Comparison of ENCODE assay signal across 18 cellular contexts in genomic region chr7:472640-472957, GRCh38. TPM values are rescaled to one million over a fixed set of nuclear protein-coding genes. Genes with fewer than 3 reads are reported as not detected.
DNase-seq lines count a peak whose midpoint lies in the region; ATAC-seq and TF ChIP-seq lines count a peak whose summit lies in the region.
"Had no signal": no experiment of that assay in that cellular context is flagged by ENCODE, and none has a peak within 500 bp of the region (broad histone marks: within the 10 kb centered on the region; RNA-seq: fewer than 3 reads in every experiment).

No MANE protein-coding gene starts in this region.

- DNase-seq in CD8-positive, alpha-beta memory T cell = no peak
- DNase-seq in left colon (peak; percentile 0 to 8), gastrocnemius medialis (no peak), substantia nigra (lab: John Stamatoyannopoulos, UW) (no peak)
- no peak for DNase-seq in activated naive CD4-positive, alpha-beta T cell treated with anti-CD3 and anti-CD28 coated beads, Interleukin-2, amount 50 U/mL, for 16 hours
- DNase-seq: activated B cell treated with CpG ODN at 0.5 μM for 24 hours; H9; NCI-H1092; NCI-H2081 treated with DMSO at 0.1 percent for 48 hours; NCI-H526; stimulated activated naive CD4-positive, alpha-beta T cell treated with Interleukin-2 at 50 U/mL for 16 hours had no signal

- H3K4me1 ChIP-seq in CD8-positive, alpha-beta memory T cell (ENCODE audit: insufficient read depth, low read length) = peaks cover 11% of the 10 kb centered on the region
- H3K4me1 ChIP-seq in gastrocnemius medialis = peaks cover 13 to 14% of the 10 kb centered on the region in 2 donors
- H3K4me1 ChIP-seq: neural progenitor cell had no signal

- H3K27ac Mint-ChIP-seq in CD8-positive, alpha-beta memory T cell = no peak overlapping the region
- no peak overlapping the region for H3K27ac Mint-ChIP-seq in activated T-helper 17 cell treated with anti-CD3 and anti-CD28 coated beads, Interleukin-2, amount 50 U/mL, for 72 hours
- H3K27ac Mint-ChIP-seq: activated B cell treated with CpG ODN at 0.5 μM for 24 hours, H9, memory B cell, neural progenitor cell, T-helper 17 cell had no signal

- intact Hi-C loops in left colon (cut with DNase I, micrococcal nuclease) = no loop called here
- intact Hi-C loops in gastrocnemius medialis (cut with DNase I; ENCODE audit: low total_unique reads) = loop anchor here (2.0 kb wide), 1 partner anchor 42 kb away; no protein-coding TSS in a partner anchor

- TF ChIP-seq POLR2A in gastrocnemius medialis (IDR thresholded peaks at IDR 0.05) = no peak

- peaks cover 3 to 12% (median 5%) of the 10 kb centered on the region in 3 donors for H3K4me1 Mint-ChIP-seq in CD8-positive, alpha-beta memory T cell
- H3K4me1 Mint-ChIP-seq in activated T-helper 17 cell treated with anti-CD3 and anti-CD28 coated beads, Interleukin-2, amount 50 U/mL, for 72 hours = peaks cover 10% of the 10 kb centered on the region
- H3K4me1 Mint-ChIP-seq: H9, T-helper 17 cell had no signal

- no peak overlapping the region for H3K4me3 ChIP-seq in CD8-positive, alpha-beta memory T cell (ENCODE audit: low read length)
- H3K4me3 ChIP-seq in gastrocnemius medialis = no peak overlapping the region
- H3K4me3 ChIP-seq: esophagus muscularis mucosa, neural progenitor cell had no signal

- H3K9me3 Mint-ChIP-seq in CD8-positive, alpha-beta memory T cell = peaks cover 0 to 6% (median 6%) of the 10 kb centered on the region in 5 donors
- H3K9me3 Mint-ChIP-seq in activated T-helper 17 cell treated with anti-CD3 and anti-CD28 coated beads, Interleukin-2, amount 50 U/mL, for 72 hours = peaks cover 9% of the 10 kb centered on the region

- no peaks in the 10 kb centered on the region for H3K36me3 ChIP-seq in CD8-positive, alpha-beta memory T cell (ENCODE audit: insufficient read depth, low read length)
- H3K36me3 ChIP-seq in gastrocnemius medialis = no peaks in the 10 kb centered on the region
- H3K36me3 ChIP-seq: esophagus muscularis mucosa, neural progenitor cell had no signal

- no peak overlapping the region for H3K4me3 Mint-ChIP-seq in CD8-positive, alpha-beta memory T cell
- H3K4me3 Mint-ChIP-seq in activated T-helper 17 cell treated with anti-CD3 and anti-CD28 coated beads, Interleukin-2, amount 50 U/mL, for 72 hours = no peak overlapping the region
- H3K4me3 Mint-ChIP-seq: activated B cell treated with CpG ODN at 0.5 μM for 24 hours, H9, memory B cell, neural progenitor cell, T-helper 17 cell had no signal

- peak overlapping the region; percentile 72 for H3K27ac ChIP-seq in CD8-positive, alpha-beta memory T cell (ENCODE audit: low read depth, low read length)
- H3K27ac ChIP-seq in gastrocnemius medialis (peak overlapping the region; percentile 77 to 84 (median 80)), substantia nigra (ENCODE audit: low read depth, low read length, poor library complexity, severe bottlenecking) (no peak overlapping the region)
- H3K27ac ChIP-seq: KMS-11, neural progenitor cell had no signal

- H3K9me3 ChIP-seq in CD8-positive, alpha-beta memory T cell (ENCODE audit: low read length) = no peaks in the 10 kb centered on the region
- H3K9me3 ChIP-seq in gastrocnemius medialis = no peaks in the 10 kb centered on the region

- peak; percentile 66 for ATAC-seq in activated T-helper 17 cell treated with anti-CD3 and anti-CD28 coated beads, Interleukin-2, amount 50 U/mL, for 72 hours (replicated peaks)
- ATAC-seq in left colon (no peak), gastrocnemius medialis (no peak), HG02870 (IDR thresholded peaks at IDR 0.05; ENCODE audit: unreplicated experiment) (no peak)

- POLR2A ChIA-PET in CD8-positive, alpha-beta memory T cell (lab: Charles Lee) = no interaction called here

- H3K36me3 Mint-ChIP-seq in CD8-positive, alpha-beta memory T cell = no peaks in the 10 kb centered on the region
- no peaks in the 10 kb centered on the region for H3K36me3 Mint-ChIP-seq in activated T-helper 17 cell treated with anti-CD3 and anti-CD28 coated beads, Interleukin-2, amount 50 U/mL, for 72 hours (ENCODE audit: low read depth)

- H3K27me3 Mint-ChIP-seq in CD8-positive, alpha-beta memory T cell = peaks cover 3 to 9% of the 10 kb centered on the region in 2 donors
- no peaks in the 10 kb centered on the region for H3K27me3 Mint-ChIP-seq in activated T-helper 17 cell treated with anti-CD3 and anti-CD28 coated beads, Interleukin-2, amount 50 U/mL, for 72 hours

- CTCF ChIA-PET in CD8-positive, alpha-beta memory T cell (lab: Charles Lee) = no interaction called here

- no peak for TF ChIP-seq CTCF in gastrocnemius medialis (IDR thresholded peaks at IDR 0.05 in 4 of 5, conservative IDR thresholded peaks at IDR 0.05 in 1 of 5)

- no peaks in the 10 kb centered on the region for H3K27me3 ChIP-seq in CD8-positive, alpha-beta memory T cell (ENCODE audit: insufficient read depth, low read length, poor library complexity, severe bottlenecking)
- H3K27me3 ChIP-seq in gastrocnemius medialis = no peaks in the 10 kb centered on the region
- H3K27me3 ChIP-seq: esophagus muscularis mucosa, neural progenitor cell had no signal

- in situ Hi-C loops in gastrocnemius medialis (cut with MboI; ENCODE audit: low sequenced_read_pairs in 4 of 4) = no loop called here

RNA-seq across cellular contexts. Expression of gene PDGFA, which starts 47.0 kb away (rescaled TPM):
- 10 to 100 TPM; 11.6 to 11.9 TPM for total RNA-seq in CD8-positive, alpha-beta memory T cell
- 0.68 TPM for polyA plus RNA-seq in CD8-positive, alpha-beta memory T cell
- 10 to 100 TPM; 11.9 to 28.1 TPM for total RNA-seq in activated T-helper 17 cell treated with anti-CD3 and anti-CD28 coated beads, Interleukin-2, amount 50 U/mL, for 72 hours
- 10 to 100 TPM; 58.7 to 80.2 TPM for total RNA-seq in left colon
- total RNA-seq in gastrocnemius medialis = 10 to 100 TPM; 10.8 to 31.7 (median 26.0) TPM

Comparison
In these comparisons a context has a peak if more than half of its experiments do, and no peak if none do; other contexts are left out.
1. DNase-seq: peak in left colon (2 of 2); none in CD8-positive, alpha-beta memory T cell (0 of 5), gastrocnemius medialis (0 of 2), substantia nigra (0 of 49) and activated naive CD4-positive, alpha-beta T cell treated with anti-CD3 and anti-CD28 coated beads, Interleukin-2, amount 50 U/mL, for 16 hours (single experiment).